ENCODE assay signal across 12 cellular contexts in the genomic region with DNA sequence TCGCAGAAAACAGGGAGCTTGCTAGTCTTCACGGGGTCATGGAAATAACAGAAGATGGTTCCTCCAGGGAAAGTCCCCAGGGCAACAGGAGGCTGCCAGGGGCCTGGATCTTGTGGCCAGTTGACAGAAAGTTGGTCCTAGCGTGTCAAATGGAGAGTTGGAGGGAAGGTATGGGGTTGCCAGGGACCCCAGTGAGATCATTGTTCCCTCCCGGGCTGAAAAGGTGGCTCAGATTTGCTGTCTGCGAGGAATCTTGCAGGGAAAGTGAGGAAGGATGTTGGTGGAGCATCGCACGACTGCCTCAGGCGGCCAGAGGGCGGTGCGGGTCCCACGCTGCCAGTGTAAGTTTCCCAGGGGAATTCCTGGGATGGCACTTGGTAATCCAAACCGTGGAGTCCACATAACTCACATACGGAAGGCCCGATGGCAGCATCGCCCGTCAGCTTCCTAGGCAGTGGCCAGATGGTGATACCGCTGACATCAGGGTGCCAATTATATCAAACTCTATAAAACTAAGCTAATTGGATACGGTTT.
A peak's percentile ranks its signal among the peaks of the same experiment; 100 is the strongest.
DNase-seq lines count a peak whose midpoint lies in the region; ATAC-seq and TF ChIP-seq lines count a peak whose summit lies in the region.
"Had no signal": no experiment of that assay in that cellular context is flagged by ENCODE, and none has a peak within 500 bp of the region (broad histone marks: within the 10 kb centered on the region; RNA-seq: fewer than 3 reads in every experiment).

No MANE protein-coding gene starts in this region.

- H3K27ac ChIP-seq in WERI-Rb-1: no peak overlapping the region
- H3K27ac ChIP-seq: cardiac muscle cell, lower lobe of right lung had no signal

- peak overlapping the region; percentile 8 for H3K4me3 Mint-ChIP-seq in T-helper 2 cell treated with Interferon-gamma antibody and Interleukin-4, amounts not matched to agents 5 μg/mL and 100 μg/mL, for 36 hours
- peak overlapping the region; percentile 69 for H3K4me3 Mint-ChIP-seq in central memory CD8-positive, alpha-beta T cell

- no peaks in the 10 kb centered on the region for H3K36me3 ChIP-seq in WERI-Rb-1
- H3K36me3 ChIP-seq: cardiac muscle cell had no signal

- peak overlapping the region; percentile 86 for H3K27ac Mint-ChIP-seq in T-helper 2 cell treated with Interferon-gamma antibody and Interleukin-4, amounts not matched to agents 5 μg/mL and 100 μg/mL, for 36 hours
- H3K27ac Mint-ChIP-seq in central memory CD8-positive, alpha-beta T cell (ENCODE audit: low read depth): peak overlapping the region; percentile 90

- ATAC-seq in central memory CD8-positive, alpha-beta T cell (replicated peaks; ENCODE audit: extremely low read depth, poor library complexity, severe bottlenecking): no peak
- ATAC-seq in GM21576 (IDR thresholded peaks at IDR 0.05; ENCODE audit: unreplicated experiment): no peak
- ATAC-seq: HCT116, lower lobe of right lung had no signal

- H3K4me3 ChIP-seq in WERI-Rb-1 (ENCODE audit: low read depth, low read length): no peak overlapping the region
- H3K4me3 ChIP-seq: cardiac muscle cell, lower lobe of right lung had no signal

- H3K9me3 Mint-ChIP-seq in T-helper 2 cell treated with Interferon-gamma antibody and Interleukin-4, amounts not matched to agents 5 μg/mL and 100 μg/mL, for 36 hours: no peaks in the 10 kb centered on the region
- no peaks in the 10 kb centered on the region for H3K9me3 Mint-ChIP-seq in central memory CD8-positive, alpha-beta T cell

- H3K27me3 ChIP-seq in WERI-Rb-1 (ENCODE audit: insufficient read depth, low read depth, severe bottlenecking): no peaks in the 10 kb centered on the region
- H3K27me3 ChIP-seq: cardiac muscle cell had no signal

- no peak for TF ChIP-seq CTCF in WERI-Rb-1 (IDR thresholded peaks at IDR 0.05; ENCODE audit: low read depth, low read length)

- H3K36me3 Mint-ChIP-seq in T-helper 2 cell treated with Interferon-gamma antibody and Interleukin-4, amounts not matched to agents 5 μg/mL and 100 μg/mL, for 36 hours (ENCODE audit: low read depth): peaks cover 87% of the 10 kb centered on the region
- H3K36me3 Mint-ChIP-seq in central memory CD8-positive, alpha-beta T cell (ENCODE audit: insufficient read depth): peaks cover 76% of the 10 kb centered on the region

- H3K27me3 Mint-ChIP-seq in T-helper 2 cell treated with Interferon-gamma antibody and Interleukin-4, amounts not matched to agents 5 μg/mL and 100 μg/mL, for 36 hours (ENCODE audit: low read depth): no peaks in the 10 kb centered on the region
- H3K27me3 Mint-ChIP-seq in central memory CD8-positive, alpha-beta T cell: no peaks in the 10 kb centered on the region

- H3K4me1 Mint-ChIP-seq in T-helper 2 cell treated with Interferon-gamma antibody and Interleukin-4, amounts not matched to agents 5 μg/mL and 100 μg/mL, for 36 hours (ENCODE audit: low read depth): peaks cover 82% of the 10 kb centered on the region
- peaks cover 97% of the 10 kb centered on the region for H3K4me1 Mint-ChIP-seq in central memory CD8-positive, alpha-beta T cell

- no peak for DNase-seq in T-helper 2 cell treated with Interferon-gamma antibody and Interleukin-4, amounts not matched to agents 5 μg/mL and 100 μg/mL, for 36 hours (ENCODE audit: low spot score)
- DNase-seq in T-helper 2 cell (no peak), NCI-H524 (lab: John Stamatoyannopoulos, UW) (peak; percentile 56 to 85), retina (peak; percentile 36), DMS79 (lab: John Stamatoyannopoulos, UW) (no peak), WERI-Rb-1 (no peak)
- DNase-seq in central memory CD8-positive, alpha-beta T cell (ENCODE audit: low spot score in 2 of 2): no peak
- DNase-seq: activated gamma-delta T cell treated with Interleukin-2 at 50 U/mL for 16 hours, lower lobe of right lung had no signal

- no peaks in the 10 kb centered on the region for H3K9me3 ChIP-seq in WERI-Rb-1 (ENCODE audit: severe bottlenecking)
- H3K9me3 ChIP-seq: lower lobe of right lung had no signal

Comparison
In these comparisons a context has a peak if more than half of its experiments do, and no peak if none do; other contexts are left out.
1. DNase-seq: peak in NCI-H524 (2 of 2) and retina (single experiment); none in T-helper 2 cell treated with Interferon-gamma antibody and Interleukin-4, amounts not matched to agents 5 μg/mL and 100 μg/mL, for 36 hours (single experiment), T-helper 2 cell (0 of 5), central memory CD8-positive, alpha-beta T cell (0 of 2), DMS79 (single experiment) and WERI-Rb-1 (single experiment).